In the genomic region with DNA sequence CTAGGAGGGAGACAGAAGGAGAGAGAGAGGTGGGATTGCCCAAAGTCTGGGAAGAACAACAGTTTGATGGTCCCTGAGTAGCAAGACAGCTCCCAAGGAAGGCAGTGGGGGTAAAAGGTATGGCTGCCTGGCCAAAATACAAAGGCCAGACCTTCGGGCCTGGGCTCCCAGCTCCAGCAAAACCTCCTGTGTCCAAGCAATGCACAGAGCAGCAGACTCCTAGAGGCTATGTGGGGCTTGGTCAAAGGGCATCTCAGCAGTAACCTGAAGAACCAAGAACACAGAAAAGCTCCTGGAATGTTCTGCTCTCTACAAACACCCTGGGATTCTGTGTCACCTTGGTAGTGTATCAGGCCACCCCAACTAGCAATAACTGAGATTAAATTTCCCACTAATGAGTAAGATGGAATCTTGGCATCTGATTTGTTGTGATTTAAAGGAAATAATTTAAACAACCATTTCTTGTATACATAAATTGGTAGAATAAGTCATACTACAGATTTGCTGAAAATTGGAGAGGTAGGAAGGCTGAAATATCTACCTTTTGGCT, we compare ENCODE assay signal across 29 cellular contexts.
A peak's percentile ranks its signal among the peaks of the same experiment; 100 is the strongest.
DNase-seq lines count a peak whose midpoint lies in the region; ATAC-seq and TF ChIP-seq lines count a peak whose summit lies in the region.
"Had no signal": no experiment of that assay in that cellular context is flagged by ENCODE, and none has a peak within 500 bp of the region (broad histone marks: within the 10 kb centered on the region; RNA-seq: fewer than 3 reads in every experiment).

No MANE protein-coding gene starts in this region.

- no peak overlapping the region for H3K4me2 ChIP-seq in neural progenitor cell

- H3K79me2 ChIP-seq in neural progenitor cell (ENCODE audit: low read depth), result peaks cover 93% of the 10 kb centered on the region

- peaks cover 17% of the 10 kb centered on the region for H3F3A ChIP-seq in neural progenitor cell (ENCODE audit: low read depth)

- no peaks in the 10 kb centered on the region for H3K36me3 ChIP-seq in neural progenitor cell
- H3K36me3 ChIP-seq: prostate gland, sigmoid colon had no signal

- ATAC-seq in left colon (no peak), GM18517 (IDR thresholded peaks at IDR 0.05; ENCODE audit: unreplicated experiment) (no peak)
- ATAC-seq: activated CD4-positive, CD25-positive, alpha-beta regulatory T cell treated with anti-CD3 and anti-CD28 coated beads, Interleukin-2, amount 50 U/mL, for 24 hours; stimulated activated memory B cell treated with anti-CD40 and anti-IgM and Interleukin-4, amounts not matched to agents 10 μg/mL and 1 μg/mL and 100 μg/mL, for 72 hours had no signal

- no peak overlapping the region for H2AFZ ChIP-seq in neural progenitor cell (replicated peaks)

- DNase-seq in Calu3 (no peak), M059J (ENCODE audit: low read depth) (peak; percentile 61), choroid plexus epithelial cell (ENCODE audit: low read depth) (peak; percentile 38), neural progenitor cell (ENCODE audit: low spot score) (no peak), activated gamma-delta T cell (lab: John Stamatoyannopoulos, UW) (no peak), left colon (no peak), A172 (ENCODE audit: low spot score) (no peak)
- DNase-seq: activated CD4-positive, alpha-beta T cell treated with anti-CD3 and anti-CD28 coated beads, Interleukin-2, amount 50 U/mL, for 48 hours; activated CD8-positive, alpha-beta memory T cell treated with anti-CD3 and anti-CD28 coated beads, Interleukin-2, amount 50 U/mL, for 48 hours; GDM1; head of caudate nucleus; KG1; NCI-H1417 treated with DMSO at 0.1 percent for 48 hours; NCI-H2081; NCI-H2227 treated with DMSO at 0.1 percent for 48 hours; NCI-H69; sigmoid colon; stimulated activated CD4-positive, alpha-beta T cell treated with anti-CD3 and anti-CD28 coated beads, Interleukin-4, amount 100 ng/mL, for 24 hours; substantia nigra had no signal

- H3K4me1 Mint-ChIP-seq in Calu3 (ENCODE audit: low read depth, unreplicated experiment), result peaks cover 53% of the 10 kb centered on the region
- H3K4me1 Mint-ChIP-seq in neural progenitor cell, result peaks cover 35% of the 10 kb centered on the region
- H3K4me1 Mint-ChIP-seq: memory B cell; stimulated activated memory B cell treated with anti-CD40 and anti-IgM and Interleukin-4, amounts not matched to agents 10 μg/mL and 1 μg/mL and 100 μg/mL, for 72 hours had no signal

- CTCF ChIA-PET in Calu3 (lab: Charles Lee), result no interaction called here

- no peak overlapping the region for H3K9ac ChIP-seq in neural progenitor cell

- H3K9me3 ChIP-seq in neural progenitor cell (ENCODE audit: low read depth), result no peaks in the 10 kb centered on the region
- H3K9me3 ChIP-seq: prostate gland, sigmoid colon had no signal

- no peaks in the 10 kb centered on the region for H3K9me3 Mint-ChIP-seq in Calu3 (ENCODE audit: low read depth, unreplicated experiment)
- no peaks in the 10 kb centered on the region for H3K9me3 Mint-ChIP-seq in neural progenitor cell
- H3K9me3 Mint-ChIP-seq: activated T-helper 2 cell treated with anti-CD3 and anti-CD28 coated beads, Interferon-gamma antibody, Interleukin-2, Interleukin-4, amounts not matched to agents 10 μg/mL and 5 μg/mL and 100 μg/mL, durations not matched to agents 14 hours and 24 hours and 36 hours; memory B cell; stimulated activated memory B cell treated with anti-CD40 and anti-IgM and Interleukin-4, amounts not matched to agents 10 μg/mL and 1 μg/mL and 100 μg/mL, for 72 hours; T-helper 1 cell treated with Interleukin-12 subunit alpha and Interleukin-12 subunit beta and Interleukin-4 antibody, amounts not matched to agents 30 μg/mL and 1 μg/mL, for 36 hours had no signal

- no peaks in the 10 kb centered on the region for H3K27me3 ChIP-seq in neural progenitor cell
- H3K27me3 ChIP-seq: sigmoid colon had no signal

- no TSS peak for BruUV-seq in Calu3 (replicated peaks; lab: Mats Ljungman, UMichigan)

- peaks cover 66% of the 10 kb centered on the region for H3K4me1 ChIP-seq in neural progenitor cell

- H3K27ac ChIP-seq in neural progenitor cell, result no peak overlapping the region
- H3K27ac ChIP-seq: prostate gland, RWPE1, sigmoid colon had no signal

- H3K36me3 Mint-ChIP-seq in Calu3 (ENCODE audit: insufficient read depth, unreplicated experiment) (peaks cover 23% of the 10 kb centered on the region), neural progenitor cell (peaks cover 7% of the 10 kb centered on the region)
- H3K36me3 Mint-ChIP-seq: memory B cell; stimulated activated memory B cell treated with anti-CD40 and anti-IgM and Interleukin-4, amounts not matched to agents 10 μg/mL and 1 μg/mL and 100 μg/mL, for 72 hours; type B pancreatic cell had no signal

- H3K27ac Mint-ChIP-seq in Calu3 (ENCODE audit: unreplicated experiment), result peak overlapping the region; percentile 66
- peak overlapping the region; percentile 46 for H3K27ac Mint-ChIP-seq in neural progenitor cell
- H3K27ac Mint-ChIP-seq: activated naive CD8-positive, alpha-beta T cell; activated T-helper 2 cell treated with anti-CD3 and anti-CD28 coated beads, Interferon-gamma antibody, Interleukin-2, Interleukin-4, amounts not matched to agents 10 μg/mL and 5 μg/mL and 100 μg/mL, durations not matched to agents 14 hours and 24 hours and 36 hours; memory B cell; stimulated activated memory B cell treated with anti-CD40 and anti-IgM and Interleukin-4, amounts not matched to agents 10 μg/mL and 1 μg/mL and 100 μg/mL, for 72 hours; T-helper 1 cell treated with Interleukin-12 subunit alpha and Interleukin-12 subunit beta and Interleukin-4 antibody, amounts not matched to agents 30 μg/mL and 1 μg/mL, for 36 hours; type B pancreatic cell had no signal

- no peaks in the 10 kb centered on the region for H4K20me1 ChIP-seq in neural progenitor cell (ENCODE audit: low read depth)

- H3K4me3 ChIP-seq in choroid plexus epithelial cell (ENCODE audit: low read depth, low read length) (no peak overlapping the region), neural progenitor cell (no peak overlapping the region)
- H3K4me3 ChIP-seq: prostate gland, sigmoid colon had no signal

- H3K4me3 Mint-ChIP-seq in Calu3 (ENCODE audit: low read depth, unreplicated experiment), result no peak overlapping the region
- no peak overlapping the region for H3K4me3 Mint-ChIP-seq in neural progenitor cell
- H3K4me3 Mint-ChIP-seq: activated naive CD8-positive, alpha-beta T cell; memory B cell; stimulated activated memory B cell treated with anti-CD40 and anti-IgM and Interleukin-4, amounts not matched to agents 10 μg/mL and 1 μg/mL and 100 μg/mL, for 72 hours; T-helper 1 cell treated with Interleukin-12 subunit alpha and Interleukin-12 subunit beta and Interleukin-4 antibody, amounts not matched to agents 30 μg/mL and 1 μg/mL, for 36 hours; type B pancreatic cell had no signal

- intact Hi-C loops in Calu3 (cut with micrococcal nuclease; ENCODE audit: unreplicated experiment), result no loop called here
- intact Hi-C loops in left colon (cut with DNase I, micrococcal nuclease), result no loop called here

- H3K27me3 Mint-ChIP-seq in Calu3 (ENCODE audit: unreplicated experiment) (no peaks in the 10 kb centered on the region), neural progenitor cell (ENCODE audit: insufficient read depth, low read depth) (peaks cover 5% of the 10 kb centered on the region)
- H3K27me3 Mint-ChIP-seq: activated naive CD8-positive, alpha-beta T cell; type B pancreatic cell had no signal

- TF ChIP-seq CTCF in Calu3 (IDR thresholded peaks at IDR 0.05; ENCODE audit: unreplicated experiment) (no peak), choroid plexus epithelial cell (conservative IDR thresholded peaks at IDR 0.05; ENCODE audit: low read depth, low read length) (no peak), neural progenitor cell (IDR thresholded peaks at IDR 0.05) (no peak)

Comparison
In these comparisons a context has a peak if more than half of its experiments do, and no peak if none do; other contexts are left out.
1. DNase-seq: peak in M059J (single experiment) and choroid plexus epithelial cell (single experiment); none in Calu3 (single experiment), neural progenitor cell (single experiment), activated gamma-delta T cell (single experiment), left colon (0 of 2) and A172 (single experiment).